Comparison of ENCODE assay signal across 11 cellular contexts in genomic region chr3:171376125-171376947, GRCh38.
DNase-seq lines count a peak whose midpoint lies in the region; ATAC-seq, FAIRE-seq and TF ChIP-seq lines count a peak whose summit lies in the region.
"Had no signal": no experiment of that assay in that cellular context is flagged by ENCODE, and none has a peak within 500 bp of the region (broad histone marks: within the 10 kb centered on the region; RNA-seq: fewer than 3 reads in every experiment).

No MANE protein-coding gene starts in this region.

- peaks cover 58% of the 10 kb centered on the region for H3K79me2 ChIP-seq in K562 (ENCODE audit: control insufficient read depth, insufficient read depth, low read length)

- DNase-seq in Right ventricle myocardium inferior (ENCODE audit: missing footprints) = no peak
- DNase-seq in cardiac septum (ENCODE audit: low spot score) = no peak
- DNase-seq in K562 (ENCODE audit: extremely low read depth in 1 of 4, low spot score in 3 of 4) = peak in 2 of 4 experiments; percentile 22 to 57
- no peak for DNase-seq in left lung
- DNase-seq in foreskin melanocyte = no peak
- DNase-seq in NCI-H2107 (lab: John Stamatoyannopoulos, UW) = no peak
- DNase-seq in MG63 = no peak
- DNase-seq in T-helper 2 cell treated with Interferon-gamma antibody and Interleukin-4, amounts not matched to agents 5 μg/mL and 100 μg/mL, for 36 hours (ENCODE audit: low spot score) = no peak
- DNase-seq: CD8-positive, alpha-beta T cell; esophagus squamous epithelium had no signal

- H3K27ac Mint-ChIP-seq in T-helper 2 cell treated with Interferon-gamma antibody and Interleukin-4, amounts not matched to agents 5 μg/mL and 100 μg/mL, for 36 hours = no peak overlapping the region
- H3K27ac Mint-ChIP-seq: CD8-positive, alpha-beta T cell had no signal

- H3K4me3 ChIP-seq in K562 = no peak overlapping the region
- no peak overlapping the region for H3K4me3 ChIP-seq in left lung
- H3K4me3 ChIP-seq in MG63 = no peak overlapping the region
- H3K4me3 ChIP-seq: esophagus squamous epithelium, prostate gland had no signal

- H3K4me2 ChIP-seq in K562 (ENCODE audit: insufficient read depth, low read length) = peak overlapping the region; percentile 62

- H3K9ac ChIP-seq in K562 (ENCODE audit: insufficient read depth in 1 of 2, low read depth in 2 of 2, low read length in 2 of 2) = no peak overlapping the region

- peaks cover 24% of the 10 kb centered on the region for H3K4me1 Mint-ChIP-seq in T-helper 2 cell treated with Interferon-gamma antibody and Interleukin-4, amounts not matched to agents 5 μg/mL and 100 μg/mL, for 36 hours (ENCODE audit: low read depth)

- H3K27me3 ChIP-seq in K562 (ENCODE audit: control insufficient read depth in 2 of 2, insufficient read depth in 2 of 2, low read length in 2 of 2) (no peaks in the 10 kb centered on the region), left lung (no peaks in the 10 kb centered on the region), MG63 (no peaks in the 10 kb centered on the region; the same call in 1 of the 2 replicates)
- H3K27me3 ChIP-seq: esophagus squamous epithelium had no signal

- in situ Hi-C loops in K562 (cut with MboI) = no loop called here

- H3K36me3 ChIP-seq in K562 (ENCODE audit: control insufficient read depth, insufficient read depth, low read length) = no peaks in the 10 kb centered on the region
- no peaks in the 10 kb centered on the region for H3K36me3 ChIP-seq in left lung
- H3K36me3 ChIP-seq in MG63 = no peaks in the 10 kb centered on the region
- H3K36me3 ChIP-seq: esophagus squamous epithelium, prostate gland had no signal

- peak overlapping the region; percentile 3; the same call in 1 of the 2 replicates for H2AFZ ChIP-seq in K562 (ENCODE audit: low read depth, low read length)

- WGBS in K562 (ENCODE audit: insufficient coverage, low coverage, missing lambda C conversion rate) = 27% methylated on average over 4 of the region's 4 CpGs

- TF ChIP-seq CTCF in K562 (IDR thresholded peaks at IDR 0.05 in 2 of 3, conservative IDR thresholded peaks at IDR 0.05 in 1 of 3; ENCODE audit: insufficient read depth in 2 of 3, low read depth in 1 of 3, low read length in 3 of 3) (no peak), left lung (IDR thresholded peaks at IDR 0.05) (no peak)

- no peaks in the 10 kb centered on the region for H3K9me3 Mint-ChIP-seq in T-helper 2 cell treated with Interferon-gamma antibody and Interleukin-4, amounts not matched to agents 5 μg/mL and 100 μg/mL, for 36 hours
- H3K9me3 Mint-ChIP-seq: CD8-positive, alpha-beta T cell had no signal

- H3K4me3 Mint-ChIP-seq in T-helper 2 cell treated with Interferon-gamma antibody and Interleukin-4, amounts not matched to agents 5 μg/mL and 100 μg/mL, for 36 hours = no peak overlapping the region
- H3K4me3 Mint-ChIP-seq: CD8-positive, alpha-beta T cell had no signal

- BruUV-seq in K562 (replicated peaks; lab: Mats Ljungman, UMichigan) = no TSS peak

- POLR2A ChIA-PET in K562 (lab: Yijun Ruan, JAX) = no interaction called here

- peaks cover 0 to 43% of the 10 kb centered on the region in 2 experiments; a peak in 4 of 5 replicates for H3K4me1 ChIP-seq in K562 (replicated peaks in 1 of 2; ENCODE audit: control insufficient read depth in 2 of 2, insufficient read depth in 2 of 2, low read length in 2 of 2)
- H3K4me1 ChIP-seq in left lung = peaks cover 15 to 34% of the 10 kb centered on the region in 2 donors
- H3K4me1 ChIP-seq: prostate gland had no signal

- no peaks in the 10 kb centered on the region for H3K9me3 ChIP-seq in K562 (replicated peaks; ENCODE audit: control insufficient read depth, insufficient read depth, low read depth, low read length)
- no peaks in the 10 kb centered on the region for H3K9me3 ChIP-seq in left lung
- H3K9me3 ChIP-seq in MG63 = no peaks in the 10 kb centered on the region
- H3K9me3 ChIP-seq: esophagus squamous epithelium, prostate gland had no signal

- CTCF ChIA-PET in K562 (lab: Yijun Ruan, JAX; ENCODE audit: low intra/inter-chr PET ratio) = no interaction called here

- H3K9me1 ChIP-seq in K562 (ENCODE audit: control insufficient read depth, insufficient read depth, low read length) = peaks cover 6% of the 10 kb centered on the region

- TF ChIP-seq POLR2A in K562 (conservative IDR thresholded peaks at IDR 0.05) = no peak

- intact Hi-C loops in Right ventricle myocardium inferior (cut with DNase I) = no loop called here
- intact Hi-C loops in cardiac septum (cut with DNase I) = no loop called here
- intact Hi-C loops in K562 (cut with micrococcal nuclease) = loop anchor here (10.0 kb wide), 1 partner anchor 78 kb away; no protein-coding TSS in a partner anchor
- intact Hi-C loops in left lung (cut with DNase I) = no loop called here

- peak; percentile 23; the same call in 1 of the 2 replicates for TF ChIP-seq EP300 in K562 (IDR thresholded peaks at IDR 0.05; ENCODE audit: low read length)

- H3K27ac ChIP-seq in K562 (ENCODE audit: extremely low read depth, low read depth, low read length) (peak overlapping the region; percentile 47; the same call in 2 of the 3 replicates), left lung (peak overlapping the region; percentile 61 to 85)
- H3K27ac ChIP-seq: prostate gland had no signal

- no peaks in the 10 kb centered on the region for H3K27me3 Mint-ChIP-seq in T-helper 2 cell treated with Interferon-gamma antibody and Interleukin-4, amounts not matched to agents 5 μg/mL and 100 μg/mL, for 36 hours (ENCODE audit: low read depth)

- H4K20me1 ChIP-seq in K562 (replicated peaks; ENCODE audit: control insufficient read depth, insufficient read depth, low read length) = peaks cover 25% of the 10 kb centered on the region; the same call in 1 of the 2 replicates

- H3K36me3 Mint-ChIP-seq in T-helper 2 cell treated with Interferon-gamma antibody and Interleukin-4, amounts not matched to agents 5 μg/mL and 100 μg/mL, for 36 hours (ENCODE audit: low read depth) = no peaks in the 10 kb centered on the region
- H3K36me3 Mint-ChIP-seq: CD8-positive, alpha-beta T cell had no signal

- ATAC-seq in Right ventricle myocardium inferior = peak; percentile 43
- ATAC-seq in K562 = peak; percentile 62
- peak; percentile 69 for ATAC-seq in left lung
- ATAC-seq: CD8-positive, alpha-beta T cell had no signal

- peak; percentile 72 for FAIRE-seq in K562 (lab: Jason Lieb, UNC)

- TF ChIP-seq RAD21 in K562 (CRISPR knock-in tag; conservative IDR thresholded peaks at IDR 0.05 in 1 of 2, IDR thresholded peaks at IDR 0.05 in 1 of 2) = peak in 1 of 2 experiments; percentile 19; a peak in 2 of 4 replicates

TF ChIP-seq in K562, 482 proteins besides CTCF, POLR2A, EP300 and RAD21 (continues in another document):
- TF ChIP-seq RNF2 (IDR thresholded peaks at IDR 0.05) = no peak
- TF ChIP-seq HSF4 (CRISPR knock-in tag; IDR thresholded peaks at IDR 0.05; ENCODE audit: borderline replicate concordance) = no peak
- no peak for TF ChIP-seq HLTF (IDR thresholded peaks at IDR 0.05)
- no peak for TF ChIP-seq THRA (IDR thresholded peaks at IDR 0.05)
- no peak for TF ChIP-seq SIRT6 (IDR thresholded peaks at IDR 0.05; ENCODE audit: low read depth, low read length)
- TF ChIP-seq ZC3H11A (IDR thresholded peaks at IDR 0.05; ENCODE audit: low read depth, low read length) = peak; percentile 23; the same call in 1 of the 2 replicates
- no peak for TF ChIP-seq CBX5 (IDR thresholded peaks at IDR 0.05; ENCODE audit: borderline replicate concordance, low read depth)
- no peak for TF ChIP-seq HMG20B (CRISPR knock-in tag; IDR thresholded peaks at IDR 0.05)
- no peak for TF ChIP-seq PBX2 (CRISPR knock-in tag; IDR thresholded peaks at IDR 0.05; ENCODE audit: low read depth)
- peak; percentile 55; the same call in 1 of the 2 replicates for TF ChIP-seq PBX2 (tag; conservative IDR thresholded peaks at IDR 0.05; ENCODE audit: low read depth)
- peak; percentile 66 for TF ChIP-seq HMBOX1 (IDR thresholded peaks at IDR 0.05)
- no peak for TF ChIP-seq PHB (CRISPR knock-in tag; IDR thresholded peaks at IDR 0.05)
- TF ChIP-seq FOXA3 (CRISPR knock-in tag; conservative IDR thresholded peaks at IDR 0.05 in 1 of 2, IDR thresholded peaks at IDR 0.05 in 1 of 2) = no peak
